9 cellular contexts compared by ENCODE assay signal in genomic region chr18:4454548-4455112, GRCh38. TPM values are rescaled to one million over a fixed set of nuclear protein-coding genes. Genes with fewer than 3 reads are reported as not detected.
DNase-seq lines count a peak whose midpoint lies in the region; ATAC-seq and TF ChIP-seq lines count a peak whose summit lies in the region.
"Had no signal": no experiment of that assay in that cellular context is flagged by ENCODE, and none has a peak within 500 bp of the region (broad histone marks: within the 10 kb centered on the region; RNA-seq: fewer than 3 reads in every experiment).

No MANE protein-coding gene starts in this region.

- H3K27ac ChIP-seq in Peyer's patch: no peak overlapping the region

- H3K9me3 Mint-ChIP-seq in nephron: no peaks in the 10 kb centered on the region

- peak; percentile 44 for DNase-seq in GM06990 (ENCODE audit: extremely low read depth, insufficient read length)
- peak; percentile 67 for DNase-seq in ecto neural progenitor cell (ENCODE audit: low spot score)
- no peak for DNase-seq in Peyer's patch
- DNase-seq in UCSD-AML1 (lab: John Stamatoyannopoulos, UW; ENCODE audit: unreplicated experiment): no peak
- DNase-seq in activated T-cell treated with anti-CD3 and anti-CD28 coated beads, Interleukin-2, amount 50 U/mL, for 1 hour: no peak

- H3K4me3 ChIP-seq in GM06990 (replicated peaks; ENCODE audit: low read depth, low read length) (peak overlapping the region; percentile 59), Peyer's patch (peak overlapping the region in 2 of 4 donors; percentile 40 to 42)

- H3K27me3 ChIP-seq in GM06990 (replicated peaks; ENCODE audit: control insufficient read depth, insufficient read depth, low read length) (no peaks in the 10 kb centered on the region), Peyer's patch (peaks cover 0 to 15% of the 10 kb centered on the region in 2 donors)

- peak overlapping the region; percentile 82 to 88 (median 86) for H3K4me3 Mint-ChIP-seq in nephron

- H3K4me1 ChIP-seq in Peyer's patch: no peaks in the 10 kb centered on the region

- no peak overlapping the region for H3K27ac Mint-ChIP-seq in nephron

- H3K9me3 ChIP-seq in Peyer's patch: peaks cover 0 to 9% (median 0%) of the 10 kb centered on the region in 4 donors

- peaks cover 69% of the 10 kb centered on the region for H3K27me3 Mint-ChIP-seq in nephron (ENCODE audit: low read depth)

- H3K4me1 Mint-ChIP-seq in nephron: peaks cover 25% of the 10 kb centered on the region

- TF ChIP-seq POLR2A in Peyer's patch (IDR thresholded peaks at IDR 0.05): no peak

- H3K36me3 ChIP-seq in GM06990 (ENCODE audit: control insufficient read depth, insufficient read depth, low read length) (no peaks in the 10 kb centered on the region), Peyer's patch (no peaks in the 10 kb centered on the region)

- no peaks in the 10 kb centered on the region for H3K36me3 Mint-ChIP-seq in nephron (ENCODE audit: low read depth)

- peak; percentile 24 for ATAC-seq in HG02678 (IDR thresholded peaks at IDR 0.05; ENCODE audit: unreplicated experiment)
- ATAC-seq in HG02763 (IDR thresholded peaks at IDR 0.05; ENCODE audit: unreplicated experiment): no peak

- TF ChIP-seq CTCF in GM06990 (IDR thresholded peaks at IDR 0.05; ENCODE audit: insufficient read depth, low read length, poor library complexity, severe bottlenecking): no peak
- TF ChIP-seq CTCF in nephron (IDR thresholded peaks at IDR 0.05; ENCODE audit: unreplicated experiment in 3 of 3): no peak
- TF ChIP-seq CTCF in Peyer's patch (IDR thresholded peaks at IDR 0.05): no peak

RNA-seq across cellular contexts. Expression of gene DLGAP1, which starts 0.5 kb away (rescaled TPM):
- total RNA-seq in Peyer's patch: 1 to 10 TPM in 3 of 4 donors, under 1 TPM in 1; 0.53 to 4.1 (median 2.1) TPM
- total RNA-seq: RPMI7951 had no signal

Comparison
In these comparisons a context has a peak if more than half of its experiments do, and no peak if none do; other contexts are left out.
1. DNase-seq: peak in GM06990 (single experiment) and ecto neural progenitor cell (single experiment); none in Peyer's patch (0 of 3), UCSD-AML1 (single experiment) and activated T-cell treated with anti-CD3 and anti-CD28 coated beads, Interleukin-2, amount 50 U/mL, for 1 hour (single experiment).